In the genomic region with DNA sequence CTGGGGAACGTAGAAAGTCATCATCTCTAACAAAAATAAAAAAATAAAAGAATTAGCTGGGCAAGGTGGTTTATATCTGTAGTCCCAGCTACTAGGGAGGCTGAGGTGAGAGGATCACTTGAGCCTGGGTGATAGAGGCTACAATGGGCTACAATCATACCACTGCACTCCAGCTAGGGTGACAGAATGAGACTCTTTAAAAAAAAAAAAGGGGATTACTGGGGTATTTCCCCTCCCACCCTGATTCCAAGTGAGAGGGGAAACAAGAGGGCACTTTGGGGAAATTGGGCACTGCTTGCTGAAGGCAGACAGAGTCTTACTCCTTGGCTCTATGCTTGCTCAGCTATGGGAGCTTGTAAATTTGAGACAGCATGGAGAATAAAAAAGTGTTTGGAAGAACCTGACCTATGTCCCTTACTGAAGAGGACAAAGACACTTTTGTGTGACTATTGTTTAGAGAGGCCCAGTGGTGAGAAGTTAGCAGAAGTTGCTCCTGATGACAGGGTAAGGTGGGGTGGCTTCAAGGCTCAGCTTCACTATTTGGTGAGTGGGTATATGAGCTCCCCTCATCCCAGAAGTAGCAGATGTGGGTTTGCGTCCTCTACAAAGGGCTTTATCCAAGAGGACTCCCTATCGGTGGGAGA, we compare ENCODE assay signal across 21 cellular contexts.
"Had no signal": no experiment of that assay in that cellular context is flagged by ENCODE, and none has a peak within 500 bp of the region (broad histone marks: within the 10 kb centered on the region; RNA-seq: fewer than 3 reads in every experiment).

No MANE protein-coding gene starts in this region.

- H3K36me3 ChIP-seq: brain microvascular endothelial cell, right atrium auricular region, upper lobe of left lung had no signal

- H3K27me3 ChIP-seq: brain microvascular endothelial cell, right atrium auricular region, upper lobe of left lung had no signal

- H3K27me3 Mint-ChIP-seq: activated naive CD8-positive, alpha-beta T cell treated with anti-CD3 and anti-CD28 coated beads, Interleukin-2, amount 10 ng/mL, durations not matched to agents 7 days and 5 days; progenitor cell of endocrine pancreas had no signal

- H3K27ac Mint-ChIP-seq: activated naive CD8-positive, alpha-beta T cell treated with anti-CD3 and anti-CD28 coated beads, Interleukin-2, amount 10 ng/mL, durations not matched to agents 7 days and 5 days; nephron progenitor cell; progenitor cell of endocrine pancreas had no signal

- ATAC-seq: left ventricle myocardium superior had no signal

- H3K9me3 ChIP-seq: right atrium auricular region, upper lobe of left lung had no signal

- H3K4me3 Mint-ChIP-seq: activated naive CD8-positive, alpha-beta T cell treated with anti-CD3 and anti-CD28 coated beads, Interleukin-2, amount 10 ng/mL, durations not matched to agents 7 days and 5 days; nephron progenitor cell had no signal

- H3K27ac ChIP-seq: brain microvascular endothelial cell, right atrium auricular region, skin epidermis, upper lobe of left lung had no signal

- DNase-seq: activated CD4-positive, alpha-beta T cell treated with anti-CD3 and anti-CD28 coated beads, Interleukin-2, amount 50 U/mL, for 4 hours; activated CD8-positive, alpha-beta memory T cell treated with anti-CD3 and anti-CD28 coated beads, Interleukin-2, amount 50 U/mL, for 48 hours; activated naive CD8-positive, alpha-beta T cell treated with anti-CD3 and anti-CD28 coated beads, Interleukin-2, amount 10 ng/mL, durations not matched to agents 7 days and 5 days; anterior cingulate cortex; brain microvascular endothelial cell; cortex of kidney; effector CD8-positive, alpha-beta T cell; foreskin fibroblast; glutamatergic neuron; kidney glomerular epithelial cell; left ventricle myocardium superior; mesenchymal stem cell; nephron progenitor cell; stimulated activated CD4-positive, alpha-beta T cell treated with anti-CD3 and anti-CD28 coated beads, Interleukin-15, amount 100 ng/mL, for 24 hours; stimulated activated CD4-positive, alpha-beta T cell treated with anti-CD3 and anti-CD28 coated beads, Interleukin-4, amount 100 ng/mL, for 1 hour; stimulated activated naive CD4-positive, alpha-beta T cell treated with Interleukin-2 at 50 U/mL for 16 hours; T-helper 9 cell had no signal

- H3K4me3 ChIP-seq: right atrium auricular region, skin epidermis, upper lobe of left lung had no signal
